Comparison of ENCODE assay signal across 14 cellular contexts in the genomic region with DNA sequence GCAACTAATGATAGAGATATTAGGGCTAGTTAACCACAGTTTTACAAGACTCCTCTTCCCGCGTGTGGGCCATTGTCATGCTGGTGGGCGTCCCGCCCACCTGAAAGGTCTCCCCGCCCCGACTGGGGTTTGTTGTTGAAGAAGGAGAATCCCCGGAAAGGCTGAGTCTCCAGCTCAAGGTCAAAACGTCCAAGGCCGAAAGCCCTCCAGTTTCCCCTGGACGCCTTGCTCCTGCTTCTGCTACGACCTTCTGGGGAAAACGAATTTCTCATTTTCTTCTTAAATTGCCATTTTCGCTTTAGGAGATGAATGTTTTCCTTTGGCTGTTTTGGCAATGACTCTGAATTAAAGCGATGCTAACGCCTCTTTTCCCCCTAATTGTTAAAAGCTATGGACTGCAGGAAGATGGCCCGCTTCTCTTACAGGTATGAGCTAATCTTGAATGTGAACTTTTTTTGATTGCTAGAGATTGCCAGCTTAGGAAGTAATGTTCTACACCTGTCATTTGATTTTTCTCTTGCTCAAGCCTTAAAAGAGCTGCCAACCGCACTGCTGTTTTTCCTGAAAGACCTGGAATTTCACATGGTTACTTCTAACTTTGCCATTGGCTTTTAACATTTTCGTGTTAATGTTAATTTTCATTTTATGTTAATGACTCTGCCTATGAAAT. TPM values are rescaled to one million over a fixed set of nuclear protein-coding genes. Genes with fewer than 3 reads are reported as not detected.
DNase-seq lines count a peak whose midpoint lies in the region; ATAC-seq and TF ChIP-seq lines count a peak whose summit lies in the region.
"Not testable (repeated sequence)": the region's sequence is repeated elsewhere in the genome, so short reads cannot be mapped to it uniquely, and the experiment has no call there.
"Had no signal": no experiment of that assay in that cellular context is flagged by ENCODE, and none has a peak within 500 bp of the region (broad histone marks: within the 10 kb centered on the region; RNA-seq: fewer than 3 reads in every experiment).

No MANE protein-coding gene starts in this region.

- peak overlapping the region; percentile 100 for H3K27ac Mint-ChIP-seq in WTC11
- not testable (repeated sequence) for H3K27ac Mint-ChIP-seq in endothelial cell (ENCODE audit: unreplicated experiment); nephron progenitor cell

- H3K27me3 ChIP-seq in HUES48 (ENCODE audit: control insufficient read depth, insufficient read depth, low read length); iPS DF 6.9 (ENCODE audit: control insufficient read depth, insufficient read depth, low read length): not testable (repeated sequence)
- H3K27me3 ChIP-seq in smooth muscle cell (ENCODE audit: low read depth): peaks cover 59% of the 10 kb centered on the region

- peaks cover 24% of the 10 kb centered on the region for H3K36me3 ChIP-seq in ES-I3 (ENCODE audit: insufficient read depth, low read length)
- H3K36me3 ChIP-seq in HUES48 (ENCODE audit: control insufficient read depth, insufficient read depth, low read length): peaks cover 39% of the 10 kb centered on the region
- H3K36me3 ChIP-seq in iPS DF 6.9 (ENCODE audit: control insufficient read depth, insufficient read depth, low read length): peaks cover 26% of the 10 kb centered on the region
- H3K36me3 ChIP-seq in smooth muscle cell (ENCODE audit: low read depth): not testable (repeated sequence)

- ATAC-seq in WTC11: not testable (repeated sequence)

- not testable (repeated sequence) for DNase-seq in WTC11 (ENCODE audit: low spot score); endothelial cell (ENCODE audit: low spot score); iPS DF 6.9 (ENCODE audit: low read depth, low spot score); nephron progenitor cell; smooth muscle cell (lab: John Stamatoyannopoulos, UW; ENCODE audit: unreplicated experiment)

- POLR2A ChIA-PET in WTC11 (lab: Charles Lee): interaction anchor here (0.6 to 5.3 kb wide), 9 partner anchors 8 to 81 kb away, joined by 3 to 41 read pairs (median 4); a partner anchor contains a TSS

- not testable (repeated sequence) for TF ChIP-seq CTCF in WTC11 (IDR thresholded peaks at IDR 0.05); endothelial cell (IDR thresholded peaks at IDR 0.05; ENCODE audit: unreplicated experiment); nephron progenitor cell (IDR thresholded peaks at IDR 0.05); smooth muscle cell (IDR thresholded peaks at IDR 0.05; ENCODE audit: borderline replicate concordance, insufficient read depth, poor library complexity, severe bottlenecking)

- H3K9me3 Mint-ChIP-seq in WTC11; endothelial cell (ENCODE audit: unreplicated experiment); nephron progenitor cell: not testable (repeated sequence)

- H3K4me3 Mint-ChIP-seq in WTC11 (peak overlapping the region; percentile 86), endothelial cell (ENCODE audit: unreplicated experiment) (peak overlapping the region; percentile 85), nephron progenitor cell (peak overlapping the region; percentile 73)

- peaks cover 51% of the 10 kb centered on the region for H3K36me3 Mint-ChIP-seq in WTC11
- H3K36me3 Mint-ChIP-seq in endothelial cell (ENCODE audit: low read depth, unreplicated experiment); nephron progenitor cell (ENCODE audit: low read depth): not testable (repeated sequence)

- not testable (repeated sequence) for H2AFZ ChIP-seq in smooth muscle cell (ENCODE audit: low read depth)

- not testable (repeated sequence) for H3K79me2 ChIP-seq in smooth muscle cell (ENCODE audit: low read depth)

- H3K27me3 Mint-ChIP-seq in WTC11 (ENCODE audit: low read depth); endothelial cell (ENCODE audit: unreplicated experiment): not testable (repeated sequence)
- H3K27me3 Mint-ChIP-seq in nephron progenitor cell (ENCODE audit: low read depth, poor library complexity): peaks cover 83% of the 10 kb centered on the region

- not testable (repeated sequence) for H4K20me1 ChIP-seq in smooth muscle cell (ENCODE audit: low read depth)

- not testable (repeated sequence) for H3K9me3 ChIP-seq in ES-I3 (ENCODE audit: control insufficient read depth, insufficient read depth, low read length); HUES48 (ENCODE audit: control insufficient read depth, insufficient read depth, low read length); iPS DF 6.9 (ENCODE audit: control insufficient read depth, insufficient read depth, low read length); iPS-18c (ENCODE audit: control insufficient read depth, insufficient read depth, low read length); smooth muscle cell (replicated peaks; ENCODE audit: low read depth)

- peak overlapping the region; percentile 98 for H3K27ac ChIP-seq in HUES48 (ENCODE audit: low read depth, low read length)
- not testable (repeated sequence) for H3K27ac ChIP-seq in iPS DF 6.9 (ENCODE audit: low read length); smooth muscle cell (ENCODE audit: low read depth)

- H3K4me1 Mint-ChIP-seq in WTC11 (peaks cover 71% of the 10 kb centered on the region), endothelial cell (ENCODE audit: unreplicated experiment) (peaks cover 42% of the 10 kb centered on the region), nephron progenitor cell (peaks cover 61% of the 10 kb centered on the region)

- H3K9ac ChIP-seq in ES-I3 (ENCODE audit: low read depth, low read length) (peak overlapping the region; percentile 76), HUES48 (ENCODE audit: low read depth, low read length) (peak overlapping the region; percentile 99)
- H3K9ac ChIP-seq in smooth muscle cell (ENCODE audit: low read depth): not testable (repeated sequence)

- not testable (repeated sequence) for H3F3A ChIP-seq in smooth muscle cell (ENCODE audit: low read depth)

- CTCF ChIA-PET in WTC11 (lab: Charles Lee): interaction anchor here (1.1 to 6.1 kb wide), 3 partner anchors 20 to 115 kb away, joined by 3 to 55 read pairs (median 5); no protein-coding TSS in a partner anchor

- peaks cover 28% of the 10 kb centered on the region for H3K4me1 ChIP-seq in ES-I3 (ENCODE audit: insufficient read depth, low read length)
- peaks cover 41% of the 10 kb centered on the region for H3K4me1 ChIP-seq in HUES48 (ENCODE audit: control insufficient read depth, insufficient read depth, low read length)
- not testable (repeated sequence) for H3K4me1 ChIP-seq in iPS DF 6.9 (ENCODE audit: control insufficient read depth, insufficient read depth, low read length)
- H3K4me1 ChIP-seq in smooth muscle cell (ENCODE audit: low read depth): peaks cover 18% of the 10 kb centered on the region

- WGBS in iPS DF 6.9 (ENCODE audit: insufficient coverage, insufficient read length): no CpG with 5 or more reads among the region's 18 CpGs
- WGBS in smooth muscle cell (ENCODE audit: low lambda C conversion rate): 17% methylated on average over 17 of the region's 18 CpGs

- peak overlapping the region; percentile 97 for H3K4me3 ChIP-seq in HUES48 (ENCODE audit: low read depth, low read length)
- peak overlapping the region; percentile 89; the same call in 1 of the 2 replicates for H3K4me3 ChIP-seq in iPS DF 6.9 (ENCODE audit: low read length)
- peak overlapping the region; percentile 71 for H3K4me3 ChIP-seq in iPS-18c (ENCODE audit: insufficient read depth, low read depth, low read length)
- not testable (repeated sequence) for H3K4me3 ChIP-seq in smooth muscle cell

- peak overlapping the region; percentile 76 for H3K4me2 ChIP-seq in smooth muscle cell

RNA-seq across cellular contexts. Expression of a gene that starts 11.6 kb away (rescaled TPM):
- total RNA-seq in WTC11 (2021): 4.0 to 4.9 TPM (median 4.9 TPM) in 3 replicates
- 0.23 TPM for total RNA-seq in endothelial cell (ENCODE audit: unreplicated experiment)
- 1.0 and 2.0 TPM in 2 replicates for total RNA-seq in smooth muscle cell
- polyA plus RNA-seq in smooth muscle cell: 1.7 and 2.7 TPM in 2 replicates
- polyA plus RNA-seq: A549 had no signal

RNA-seq across cellular contexts. Expression of a gene that starts 34.6 kb away (rescaled TPM):
- total RNA-seq in WTC11 (2021) (0.09 to 0.14 TPM (median 0.13 TPM) in 3 replicates), endothelial cell (ENCODE audit: unreplicated experiment) (not detected), smooth muscle cell (not detected in 2 replicates)
- polyA plus RNA-seq in smooth muscle cell: not detected in 2 replicates
- total RNA-seq: Caco-2; CD4-positive, alpha-beta T cell; GM23248; IMR-90 had no signal
- polyA plus RNA-seq: A549, BJ, GM23248, IMR-90 had no signal
